20 cellular contexts compared by ENCODE assay signal in the genomic region with DNA sequence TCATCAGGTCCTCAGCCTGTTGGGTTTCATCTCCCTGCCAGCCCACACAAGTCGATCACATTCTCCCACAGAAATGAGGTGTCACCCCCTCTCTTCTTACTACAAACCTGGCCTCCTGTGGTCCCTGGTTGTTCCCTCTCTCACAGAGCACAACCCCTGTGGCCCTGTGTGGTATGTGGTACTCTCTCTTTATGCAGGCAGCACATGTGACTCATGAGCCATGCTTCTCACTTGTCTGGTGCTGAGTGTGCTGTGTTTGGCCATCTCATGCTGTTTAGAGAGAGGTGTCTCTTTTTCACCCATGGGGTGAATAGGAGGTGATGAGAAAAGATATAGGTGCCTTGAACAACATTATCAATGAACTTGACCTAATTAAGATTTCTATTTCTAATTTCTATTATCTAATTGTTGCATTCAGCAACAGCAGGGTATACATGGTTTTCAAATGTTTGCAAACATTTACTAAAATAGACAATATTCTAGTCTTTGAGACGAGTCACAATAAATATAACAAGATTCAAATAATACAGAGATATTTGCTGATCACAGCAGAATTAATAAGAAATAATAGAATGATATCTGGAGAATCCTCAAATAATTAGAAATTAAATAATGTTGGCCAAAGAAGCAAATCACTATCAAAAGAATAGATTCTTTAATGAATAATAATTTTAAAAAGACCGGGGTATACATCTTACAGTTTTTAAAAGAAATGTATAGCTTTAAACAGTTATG.
DNase-seq lines count a peak whose midpoint lies in the region; ATAC-seq and TF ChIP-seq lines count a peak whose summit lies in the region.
"Had no signal": no experiment of that assay in that cellular context is flagged by ENCODE, and none has a peak within 500 bp of the region (broad histone marks: within the 10 kb centered on the region; RNA-seq: fewer than 3 reads in every experiment).

No MANE protein-coding gene starts in this region.

- no peak overlapping the region for H3K4me3 ChIP-seq in AG10803 (ENCODE audit: low read length)
- H3K4me3 ChIP-seq in brain microvascular endothelial cell (ENCODE audit: low read depth, low read length), result no peak overlapping the region
- no peak overlapping the region for H3K4me3 ChIP-seq in kidney epithelial cell (ENCODE audit: low read depth, low read length)
- H3K4me3 ChIP-seq: lower lobe of right lung, suprapubic skin had no signal

- in situ Hi-C loops in brain microvascular endothelial cell (cut with HindIII; ENCODE audit: low pct_ligation_motif_present, low sequenced_read_pairs), result no loop called here

- DNase-seq in AG10803 (ENCODE audit: low read depth) (peak; percentile 33), HS-27A (ENCODE audit: low read depth) (peak; percentile 15), brain microvascular endothelial cell (peak; percentile 95), kidney epithelial cell (ENCODE audit: low read depth) (peak; percentile 51), cerebellar cortex (ENCODE audit: low spot score) (no peak), DMS53 treated with DMSO at 0.1 percent for 48 hours (lab: John Stamatoyannopoulos, UW; ENCODE audit: unreplicated experiment) (no peak)
- DNase-seq: cerebellar nuclear complex; foreskin melanocyte; H7; Kasumi-1; lower lobe of right lung; naive thymus-derived CD8-positive, alpha-beta T cell; NCI-H187; NCI-H446 treated with DMSO at 0.1 percent for 48 hours; Right ventricle myocardium superior; small intestine had no signal

- no peaks in the 10 kb centered on the region for H3K36me3 ChIP-seq in brain microvascular endothelial cell (replicated peaks)
- H3K36me3 ChIP-seq in kidney epithelial cell (ENCODE audit: control insufficient read depth, insufficient read depth, low read length), result no peaks in the 10 kb centered on the region
- H3K36me3 ChIP-seq: lower lobe of right lung, suprapubic skin had no signal

- no peak for ATAC-seq in HG03442 (IDR thresholded peaks at IDR 0.05; ENCODE audit: unreplicated experiment)
- ATAC-seq in activated CD4-positive, CD25-positive, alpha-beta regulatory T cell treated with anti-CD3 and anti-CD28 coated beads, Interleukin-2, amount 50 U/mL, for 24 hours, result no peak
- ATAC-seq: lower lobe of right lung; naive thymus-derived CD8-positive, alpha-beta T cell; WTC11 had no signal

- H3K27ac ChIP-seq in brain microvascular endothelial cell, result peak overlapping the region; percentile 71
- H3K27ac ChIP-seq: lower lobe of right lung, suprapubic skin had no signal

- no peak for TF ChIP-seq CTCF in AG10803 (conservative IDR thresholded peaks at IDR 0.05; ENCODE audit: low read length)
- TF ChIP-seq CTCF in brain microvascular endothelial cell (IDR thresholded peaks at IDR 0.05; ENCODE audit: low read depth, low read length, missing control alignments), result no peak
- TF ChIP-seq CTCF in kidney epithelial cell (IDR thresholded peaks at IDR 0.05; ENCODE audit: insufficient read depth, low read length, poor library complexity, severe bottlenecking), result no peak

- no peaks in the 10 kb centered on the region for H3K27me3 ChIP-seq in brain microvascular endothelial cell (replicated peaks)
- no peaks in the 10 kb centered on the region for H3K27me3 ChIP-seq in kidney epithelial cell (ENCODE audit: control insufficient read depth, insufficient read depth, low read length)
- H3K27me3 ChIP-seq: suprapubic skin had no signal

Comparison
In these comparisons a context has a peak if more than half of its experiments do, and no peak if none do; other contexts are left out.
1. DNase-seq: peak in AG10803 (single experiment), HS-27A (single experiment), brain microvascular endothelial cell (single experiment) and kidney epithelial cell (single experiment); none in cerebellar cortex (single experiment) and DMS53 treated with DMSO at 0.1 percent for 48 hours (single experiment).